24 cellular contexts compared by ENCODE assay signal in genomic region chr10:66538352-66538751, GRCh38.
"Had no signal": no experiment of that assay in that cellular context is flagged by ENCODE, and none has a peak within 500 bp of the region (broad histone marks: within the 10 kb centered on the region; RNA-seq: fewer than 3 reads in every experiment).

No MANE protein-coding gene starts in this region.

- H3K36me3 ChIP-seq: ascending aorta, esophagus muscularis mucosa, left lung, ovary, spleen had no signal

- H3K4me1 Mint-ChIP-seq: activated naive CD4-positive, alpha-beta T cell treated with anti-CD3 and anti-CD28 coated beads, Interleukin-2, amount 10 ng/mL, durations not matched to agents 7 days and 5 days; activated naive CD8-positive, alpha-beta T cell treated with anti-CD3 and anti-CD28 coated beads, Interleukin-2, amount 50 U/mL, for 24 hours; natural killer cell; stimulated activated memory B cell treated with anti-CD40 and anti-IgM and Interleukin-4, amounts not matched to agents 10 μg/mL and 1 μg/mL and 100 μg/mL, for 72 hours had no signal

- H3K4me3 Mint-ChIP-seq: activated naive CD4-positive, alpha-beta T cell treated with anti-CD3 and anti-CD28 coated beads, Interleukin-2, amount 10 ng/mL, durations not matched to agents 7 days and 5 days; activated naive CD8-positive, alpha-beta T cell treated with anti-CD3 and anti-CD28 coated beads, Interleukin-2, amount 50 U/mL, for 24 hours; activated T-cell treated with anti-CD3 and anti-CD28 coated beads, Interleukin-2, amount 50 U/mL, for 4 hours; natural killer cell; stimulated activated memory B cell treated with anti-CD40 and anti-IgM and Interleukin-4, amounts not matched to agents 10 μg/mL and 1 μg/mL and 100 μg/mL, for 72 hours had no signal

- H3K27ac Mint-ChIP-seq: activated naive CD4-positive, alpha-beta T cell treated with anti-CD3 and anti-CD28 coated beads, Interleukin-2, amount 10 ng/mL, durations not matched to agents 7 days and 5 days; activated naive CD8-positive, alpha-beta T cell treated with anti-CD3 and anti-CD28 coated beads, Interleukin-2, amount 50 U/mL, for 24 hours; natural killer cell; stimulated activated memory B cell treated with anti-CD40 and anti-IgM and Interleukin-4, amounts not matched to agents 10 μg/mL and 1 μg/mL and 100 μg/mL, for 72 hours had no signal

- H3K27me3 Mint-ChIP-seq: activated naive CD4-positive, alpha-beta T cell treated with anti-CD3 and anti-CD28 coated beads, Interleukin-2, amount 10 ng/mL, durations not matched to agents 7 days and 5 days; activated naive CD8-positive, alpha-beta T cell treated with anti-CD3 and anti-CD28 coated beads, Interleukin-2, amount 50 U/mL, for 24 hours; stimulated activated memory B cell treated with anti-CD40 and anti-IgM and Interleukin-4, amounts not matched to agents 10 μg/mL and 1 μg/mL and 100 μg/mL, for 72 hours had no signal

- H3K9me3 ChIP-seq: ascending aorta, esophagus muscularis mucosa, ovary, testis had no signal

- FAIRE-seq: endothelial cell of umbilical vein, keratinocyte had no signal

- DNase-seq: activated CD4-positive, alpha-beta T cell treated with anti-CD3 and anti-CD28 coated beads, Interleukin-2, amount 50 U/mL, for 1 hour; activated CD4-positive, CD25-positive, alpha-beta regulatory T cell treated with anti-CD3 and anti-CD28 coated beads, Interleukin-2, amount 50 U/mL, for 72 hours; activated CD8-positive, alpha-beta memory T cell treated with anti-CD3 and anti-CD28 coated beads, Interleukin-2, amount 50 U/mL, for 4 hours; activated effector memory CD4-positive, alpha-beta T cell treated with Interleukin-2 at 50 U/mL for 16 hours; activated naive CD4-positive, alpha-beta T cell treated with anti-CD3 and anti-CD28 coated beads, Interleukin-2, amount 10 ng/mL, durations not matched to agents 7 days and 5 days; activated naive CD8-positive, alpha-beta T cell treated with anti-CD3 and anti-CD28 coated beads, Interleukin-2, amount 50 U/mL, for 24 hours; activated T-cell treated with anti-CD3 and anti-CD28 coated beads, Interleukin-2, amount 50 U/mL, for 4 hours; cerebellar nuclear complex; effector CD4-positive, alpha-beta T cell; hypothalamus; left lung; natural killer cell; ovary; spleen; stimulated activated CD4-positive, alpha-beta T cell treated with anti-CD3 and anti-CD28 coated beads, Interleukin-4, amount 100 ng/mL, for 4 hours; T-helper 2 cell; testis had no signal

- H3K4me3 ChIP-seq: ascending aorta, esophagus muscularis mucosa, left lung, ovary, spleen, testis had no signal

- ATAC-seq: activated naive CD8-positive, alpha-beta T cell treated with anti-CD3 and anti-CD28 coated beads, Interleukin-2, amount 50 U/mL, for 24 hours; activated T-cell treated with anti-CD3 and anti-CD28 coated beads, Interleukin-2, amount 50 U/mL, for 4 hours; left lung; natural killer cell; sciatic nerve; stimulated activated memory B cell treated with anti-CD40 and anti-IgM and Interleukin-4, amounts not matched to agents 10 μg/mL and 1 μg/mL and 100 μg/mL, for 72 hours had no signal

- H3K27ac ChIP-seq: ascending aorta, esophagus muscularis mucosa, left lung, ovary, spleen, testis, VCaP had no signal

- H3K36me3 Mint-ChIP-seq: activated naive CD4-positive, alpha-beta T cell treated with anti-CD3 and anti-CD28 coated beads, Interleukin-2, amount 10 ng/mL, durations not matched to agents 7 days and 5 days; stimulated activated memory B cell treated with anti-CD40 and anti-IgM and Interleukin-4, amounts not matched to agents 10 μg/mL and 1 μg/mL and 100 μg/mL, for 72 hours had no signal

- H3K4me1 ChIP-seq: ascending aorta, left lung, spleen, testis had no signal

- H3K27me3 ChIP-seq: ascending aorta, esophagus muscularis mucosa, left lung, ovary, spleen, testis had no signal
